ENCODE assay signal across 8 cellular contexts in the genomic region with DNA sequence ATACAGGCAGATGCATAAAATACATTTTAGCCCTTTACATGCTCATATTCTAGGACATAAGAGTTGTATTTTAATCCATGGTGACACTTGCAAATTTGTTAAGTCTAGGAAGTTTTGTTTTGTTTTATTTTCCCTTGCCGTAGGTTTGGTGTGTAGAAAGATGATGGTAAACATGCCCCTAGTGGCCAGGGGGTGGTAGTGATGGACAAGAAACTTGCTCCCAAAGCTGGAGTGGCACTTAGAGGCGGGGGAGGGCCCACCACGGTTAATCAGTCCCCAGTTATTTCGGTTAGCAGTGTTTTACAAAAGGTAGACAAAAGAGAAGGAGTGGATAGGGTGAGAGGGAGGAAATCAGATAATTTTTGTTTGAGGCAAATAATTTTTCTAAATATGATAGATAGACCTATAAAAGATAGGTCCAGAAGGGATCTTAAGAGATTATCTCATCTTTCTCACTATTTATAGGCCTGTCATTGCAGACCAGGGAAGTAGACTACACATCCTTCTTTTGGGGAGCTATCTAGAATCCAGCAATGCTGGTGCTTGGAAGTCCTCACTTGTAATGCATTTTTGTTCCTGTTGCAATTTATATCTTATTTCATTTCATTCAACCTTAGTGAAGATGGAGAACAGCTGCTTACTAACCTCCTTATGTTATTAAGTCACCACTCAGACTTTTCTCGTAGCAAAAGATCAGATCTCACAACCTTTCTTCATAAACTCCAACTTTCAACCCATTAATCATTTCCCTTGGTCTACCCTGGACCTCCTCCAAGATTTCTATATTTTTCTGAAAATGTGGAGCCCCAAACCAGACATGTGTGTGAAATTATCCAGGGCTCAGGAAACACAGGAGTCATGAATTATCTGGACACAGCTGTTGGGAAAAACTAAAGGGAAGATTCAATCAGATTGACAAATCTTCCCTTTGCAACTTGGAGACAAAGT. TPM values are rescaled to one million over a fixed set of nuclear protein-coding genes. Genes with fewer than 3 reads are reported as not detected.
A peak's percentile ranks its signal among the peaks of the same experiment; 100 is the strongest.
DNase-seq lines count a peak whose midpoint lies in the region; ATAC-seq and TF ChIP-seq lines count a peak whose summit lies in the region.

No MANE protein-coding gene starts in this region.

- no peak overlapping the region for H3K4me3 ChIP-seq in body of pancreas
- H3K4me3 ChIP-seq in neural cell (ENCODE audit: low read length), result no peak overlapping the region

- TF ChIP-seq CTCF in body of pancreas (IDR thresholded peaks at IDR 0.05) (peak in 6 of 7 experiments; percentile 46 to 65 (median 54)), neural cell (IDR thresholded peaks at IDR 0.05; ENCODE audit: poor library complexity, severe bottlenecking) (peak; percentile 36)

- 16% methylated on average over 5 of the region's 5 CpGs for WGBS in body of pancreas, 2 donors

- H3K4me1 ChIP-seq in body of pancreas, result peaks cover 7% of the 10 kb centered on the region

- H3K27me3 ChIP-seq in body of pancreas (no peaks in the 10 kb centered on the region), neural cell (ENCODE audit: insufficient read depth, low read depth, low read length) (peaks cover 48% of the 10 kb centered on the region)

- H3K9ac ChIP-seq in neural cell (ENCODE audit: low read length), result no peak overlapping the region

- DNase-seq in NCI-H2107 treated with DMSO at 0.1 percent for 48 hours (lab: John Stamatoyannopoulos, UW; ENCODE audit: unreplicated experiment) (peak; percentile 22), NCI-H2107 (lab: John Stamatoyannopoulos, UW) (no peak), HuH-7 (ENCODE audit: low spot score) (peak; percentile 86), body of pancreas (peak in 2 of 4 donors; percentile 15 to 45), ureter (ENCODE audit: low spot score) (no peak), occipital lobe (lab: John Stamatoyannopoulos, UW) (no peak)

- no peaks in the 10 kb centered on the region for H3F3A ChIP-seq in neural cell (ENCODE audit: insufficient read depth, low read length, poor library complexity, severe bottlenecking)

- intact Hi-C loops in body of pancreas (cut with DNase I), result no loop called here

- H2AFZ ChIP-seq in neural cell (ENCODE audit: low read depth, low read length), result no peak overlapping the region

- no peak for TF ChIP-seq EP300 in neural cell (conservative IDR thresholded peaks at IDR 0.05; ENCODE audit: poor library complexity, severe bottlenecking)

- H3K27ac ChIP-seq in body of pancreas, result no peak overlapping the region
- no peak overlapping the region for H3K27ac ChIP-seq in neural cell (ENCODE audit: low read length)

- peak; percentile 76 for ATAC-seq in GM21619 (IDR thresholded peaks at IDR 0.05; ENCODE audit: unreplicated experiment)
- ATAC-seq in body of pancreas, result no peak

- no peak overlapping the region for H3K4me2 ChIP-seq in neural cell (ENCODE audit: low read length)

- no peaks in the 10 kb centered on the region for H4K20me1 ChIP-seq in neural cell (ENCODE audit: insufficient read depth)

- H3K9me3 ChIP-seq in body of pancreas, result no peaks in the 10 kb centered on the region
- no peaks in the 10 kb centered on the region for H3K9me3 ChIP-seq in neural cell (ENCODE audit: low read length)

- no peak for TF ChIP-seq RAD21 in neural cell (conservative IDR thresholded peaks at IDR 0.05)

- no peaks in the 10 kb centered on the region for H3K9me2 ChIP-seq in neural cell (ENCODE audit: insufficient read depth, low read length)

- TF ChIP-seq POLR2A in body of pancreas (IDR thresholded peaks at IDR 0.05), result no peak

- no peaks in the 10 kb centered on the region for H3K79me2 ChIP-seq in neural cell (replicated peaks; ENCODE audit: insufficient read depth, low read length)

- H3K36me3 ChIP-seq in body of pancreas (replicated peaks in 1 of 2; ENCODE audit: insufficient read depth in 1 of 2, low read depth in 2 of 2), result no peaks in the 10 kb centered on the region
- no peaks in the 10 kb centered on the region for H3K36me3 ChIP-seq in neural cell (ENCODE audit: insufficient read depth, low read length)

TF ChIP-seq in neural cell, 6 proteins besides CTCF, POLR2A, EP300 and RAD21:
- no peak for TF ChIP-seq SMC3 (conservative IDR thresholded peaks at IDR 0.05; ENCODE audit: poor library complexity)
- no peak for TF ChIP-seq POLR2AphosphoS5 (IDR thresholded peaks at IDR 0.05)
- TF ChIP-seq MXI1 (conservative IDR thresholded peaks at IDR 0.05; ENCODE audit: poor library complexity, severe bottlenecking), result no peak
- TF ChIP-seq TAF1 (IDR thresholded peaks at IDR 0.05; ENCODE audit: low read depth), result no peak
- TF ChIP-seq REST (IDR thresholded peaks at IDR 0.05; ENCODE audit: borderline replicate concordance), result no peak
- no peak for TF ChIP-seq EZH2 (IDR thresholded peaks at IDR 0.05; ENCODE audit: borderline replicate concordance, insufficient read depth, low read length, poor library complexity, severe bottlenecking)

RNA-seq across cellular contexts. Expression of gene BDNF, which starts 5.9 kb away (rescaled TPM):
- total RNA-seq in body of pancreas (not detected), ureter (6.0 TPM), occipital lobe (0.78 TPM)
- polyA plus RNA-seq in neural cell, result not detected in 2 replicates
- not detected in 2 replicates for polyA minus RNA-seq in neural cell

Comparison
In these comparisons a context has a peak if more than half of its experiments do, and no peak if none do; other contexts are left out.
1. DNase-seq: peak in NCI-H2107 treated with DMSO at 0.1 percent for 48 hours (single experiment) and HuH-7 (single experiment); none in NCI-H2107 (single experiment), ureter (single experiment) and occipital lobe (single experiment).